Comparison of ENCODE assay signal across 8 cellular contexts in genomic region chr11:64809781-64810241, GRCh38. TPM values are rescaled to one million over a fixed set of nuclear protein-coding genes. Genes with fewer than 3 reads are reported as not detected.
DNase-seq lines count a peak whose midpoint lies in the region; ATAC-seq and TF ChIP-seq lines count a peak whose summit lies in the region.

No MANE protein-coding gene starts in this region.

- peaks cover 11% of the 10 kb centered on the region for H3K79me2 ChIP-seq in SK-N-SH (ENCODE audit: insufficient read depth)

- H3K27ac Mint-ChIP-seq in endodermal cell: peak overlapping the region; percentile 94

- intact Hi-C loops in aorta (cut with DNase I): no loop called here

- no peaks in the 10 kb centered on the region for H3K27me3 Mint-ChIP-seq in endodermal cell (ENCODE audit: insufficient read depth)

- peak overlapping the region; percentile 99 for H3K4me2 ChIP-seq in SK-N-SH

- peak overlapping the region; percentile 73 for H3K9ac ChIP-seq in SK-N-SH
- H3K9ac ChIP-seq in endodermal cell (ENCODE audit: extremely low read depth, low read length, poor library complexity, severe bottlenecking): no peak overlapping the region
- peak overlapping the region; percentile 49 for H3K9ac ChIP-seq in muscle layer of colon (ENCODE audit: low read length)

- WGBS in SK-N-SH (ENCODE audit: low lambda C conversion rate): 8% methylated on average over 20 of the region's 44 CpGs
- 2 to 10% methylated on average over 18 to 44 of the region's 44 CpGs for WGBS in endodermal cell (ENCODE audit: insufficient coverage in 1 of 2, insufficient read length in 1 of 2), 2 experiments
- WGBS in aorta, 2 donors: 2 to 3% methylated on average over 40 to 44 of the region's 44 CpGs

- TF ChIP-seq EP300 in SK-N-SH (IDR thresholded peaks at IDR 0.05; ENCODE audit: borderline replicate concordance in 1 of 2, low read depth in 1 of 2, low read length in 1 of 2): no peak

- ATAC-seq in GM18867 (IDR thresholded peaks at IDR 0.05; ENCODE audit: unreplicated experiment): peak; percentile 7
- peak; percentile 24 for ATAC-seq in aorta (ENCODE audit: low FRiP score)
- no peak for ATAC-seq in HG03108 (IDR thresholded peaks at IDR 0.05; ENCODE audit: unreplicated experiment)
- ATAC-seq in GM19035 (IDR thresholded peaks at IDR 0.05; ENCODE audit: unreplicated experiment): no peak

- CTCF ChIA-PET in AG04449 (lab: Yijun Ruan, JAX) (interaction anchor here (0.9 to 2.8 kb wide), 7 partner anchors 34 to 309 kb away, joined by 3 to 14 read pairs (median 4); partner anchors contain the start of genes ARL2 and CDC42BPG), SK-N-SH (lab: Yijun Ruan, JAX) (interaction anchor here (1.2 to 1.7 kb wide), 6 partner anchors 9 to 85 kb away, joined by 3 to 4 read pairs (median 4); partner anchors contain the start of gene CDC42BPG)

- peaks cover 21% of the 10 kb centered on the region for H3K36me3 Mint-ChIP-seq in endodermal cell (ENCODE audit: low read depth)

- H3K36me3 ChIP-seq in SK-N-SH (replicated peaks in 1 of 2; ENCODE audit: control insufficient read depth in 1 of 2, insufficient read depth in 2 of 2, low read length in 1 of 2): peaks cover 0 to 29% of the 10 kb centered on the region in 2 experiments
- peaks cover 23% of the 10 kb centered on the region for H3K36me3 ChIP-seq in endodermal cell (ENCODE audit: control insufficient read depth, insufficient read depth, low read length)
- peaks cover 10% of the 10 kb centered on the region for H3K36me3 ChIP-seq in muscle layer of colon (ENCODE audit: insufficient read depth, low read length)
- no peaks in the 10 kb centered on the region for H3K36me3 ChIP-seq in aorta (ENCODE audit: control insufficient read depth in 1 of 2, insufficient read depth in 2 of 2, low read length in 1 of 2)

- no peaks in the 10 kb centered on the region for H3K4me1 Mint-ChIP-seq in endodermal cell

- H4K20me1 ChIP-seq in SK-N-SH (ENCODE audit: insufficient read depth): no peaks in the 10 kb centered on the region

- TF ChIP-seq RAD21 in SK-N-SH (IDR thresholded peaks at IDR 0.05; ENCODE audit: low read length): no peak

- no peaks in the 10 kb centered on the region for H3K9me3 Mint-ChIP-seq in endodermal cell

- no peaks in the 10 kb centered on the region for H3K9me2 ChIP-seq in SK-N-SH

- H3K4me1 ChIP-seq in SK-N-SH (ENCODE audit: control insufficient read depth in 1 of 2, insufficient read depth in 2 of 2, low read depth in 1 of 2, low read length in 1 of 2) (peaks cover 8% of the 10 kb centered on the region in 2 experiments; a peak in 2 of 4 replicates), endodermal cell (ENCODE audit: control insufficient read depth, insufficient read depth, low read length) (peaks cover 5% of the 10 kb centered on the region), muscle layer of colon (ENCODE audit: insufficient read depth, low read length) (peaks cover 8% of the 10 kb centered on the region), aorta (ENCODE audit: control insufficient read depth in 1 of 2, insufficient read depth in 2 of 2, low read length in 2 of 2) (no peaks in the 10 kb centered on the region)

- peak overlapping the region; percentile 89 for H3K4me3 Mint-ChIP-seq in endodermal cell

- no peak for TF ChIP-seq CTCF in AG04449 (IDR thresholded peaks at IDR 0.05; ENCODE audit: insufficient read depth, low read length, missing control alignments)
- TF ChIP-seq CTCF in SK-N-SH (IDR thresholded peaks at IDR 0.05): no peak
- no peak for TF ChIP-seq CTCF in endodermal cell (conservative IDR thresholded peaks at IDR 0.05)

- peak overlapping the region; percentile 39 to 48; a peak in 2 of 4 replicates for H3K27ac ChIP-seq in SK-N-SH (ENCODE audit: low read depth in 2 of 2, low read length in 1 of 2)
- H3K27ac ChIP-seq in endodermal cell (ENCODE audit: low read depth, low read length): no peak overlapping the region
- peak overlapping the region; percentile 28 for H3K27ac ChIP-seq in muscle layer of colon (ENCODE audit: low read depth, low read length)
- H3K27ac ChIP-seq in aorta (ENCODE audit: low read depth in 1 of 2, low read length in 2 of 2): no peak overlapping the region

- H3F3A ChIP-seq in SK-N-SH (replicated peaks; ENCODE audit: insufficient read depth): peaks cover 4% of the 10 kb centered on the region

- H3K27me3 ChIP-seq in SK-N-SH (ENCODE audit: insufficient read depth) (no peaks in the 10 kb centered on the region), endodermal cell (ENCODE audit: control insufficient read depth, insufficient read depth, low read length, poor library complexity, severe bottlenecking) (no peaks in the 10 kb centered on the region), muscle layer of colon (ENCODE audit: control insufficient read depth in 1 of 2, insufficient read depth in 2 of 2, low read length in 2 of 2) (no peaks in the 10 kb centered on the region), aorta (ENCODE audit: control insufficient read depth in 1 of 2, insufficient read depth in 2 of 2, low read length in 1 of 2) (no peaks in the 10 kb centered on the region)

- no peak for DNase-seq in AG04449 (ENCODE audit: low read depth, low spot score)
- peak; percentile 81 for DNase-seq in SK-N-SH
- peak; percentile 89 for DNase-seq in endodermal cell
- no peak for DNase-seq in aorta

- H3K9me3 ChIP-seq in SK-N-SH (no peaks in the 10 kb centered on the region), endodermal cell (ENCODE audit: control insufficient read depth, low read length) (no peaks in the 10 kb centered on the region), muscle layer of colon (ENCODE audit: low read length) (no peaks in the 10 kb centered on the region), aorta (ENCODE audit: control insufficient read depth, low read length) (no peaks in the 10 kb centered on the region)

- H3K4me3 ChIP-seq in AG04449 (ENCODE audit: low read depth, low read length): peak overlapping the region; percentile 83
- peak overlapping the region; percentile 68 to 96 for H3K4me3 ChIP-seq in SK-N-SH (ENCODE audit: low read depth in 2 of 2, low read length in 1 of 2)
- H3K4me3 ChIP-seq in endodermal cell (ENCODE audit: low read length): peak overlapping the region; percentile 89
- H3K4me3 ChIP-seq in muscle layer of colon (ENCODE audit: low read depth in 1 of 2, low read length in 2 of 2): peak overlapping the region; percentile 77 to 97
- peak overlapping the region; percentile 63 to 86 for H3K4me3 ChIP-seq in aorta (ENCODE audit: low read length in 2 of 2)

- POLR2A ChIA-PET in AG04449 (lab: Yijun Ruan, JAX): interaction anchor here (0.7 to 1.6 kb wide), 2 partner anchors 68 to 203 kb away, joined by 4 to 5 read pairs; partner anchors contain the start of gene EHD1
- POLR2A ChIA-PET in SK-N-SH (lab: Yijun Ruan, JAX): interaction anchor here (0.5 to 0.8 kb wide), 2 partner anchors 13 to 200 kb away, joined by 3 to 5 read pairs; no protein-coding TSS in a partner anchor

- 0 out of 2 replicates have a peak overlapping the region, but pooled peaks have one; percentile 79 for H2AFZ ChIP-seq in SK-N-SH (ENCODE audit: low read depth)

TF ChIP-seq in SK-N-SH, 30 proteins besides CTCF, POLR2A, EP300 and RAD21 (continues in another document):
- TF ChIP-seq MAX (IDR thresholded peaks at IDR 0.05; ENCODE audit: low read depth) (no peak), SMC3 (IDR thresholded peaks at IDR 0.05; ENCODE audit: low read depth, low read length) (no peak)

RNA-seq across cellular contexts. Expression of gene MEN1, which starts 0.5 kb away (rescaled TPM):
- polyA plus RNA-seq in SK-N-SH (2012; rRNA removed): 40.7 and 52.9 TPM in 2 replicates
- 17.3 and 26.9 TPM in 2 replicates for polyA plus RNA-seq in SK-N-SH (2012; cell fraction: cytosol; rRNA removed)
- polyA plus RNA-seq in SK-N-SH (2012; cell fraction: nucleus; rRNA removed): 101 and 105 TPM in 2 replicates
- total RNA-seq in endodermal cell: 10 to 100 TPM; 44.5 to 48.7 TPM
- polyA plus RNA-seq in endodermal cell (2013, experiment 1 of 2): 48.7 TPM
- polyA plus RNA-seq in endodermal cell (2013, experiment 2 of 2): 44.3 TPM
- total RNA-seq in aorta: 10 to 100 TPM; 14.5 to 18.0 TPM
- polyA plus RNA-seq in aorta: 10 to 100 TPM in 1 of 2 donors, 1 to 10 TPM in 1; 9.1 to 18.8 TPM

RNA-seq across cellular contexts. Expression of gene MAP4K2, which starts 6.8 kb away (rescaled TPM):
- 17.4 and 20.0 TPM in 2 replicates for polyA plus RNA-seq in SK-N-SH (2012; rRNA removed)
- 6.5 and 10.8 TPM in 2 replicates for polyA plus RNA-seq in SK-N-SH (2012; cell fraction: cytosol; rRNA removed)
- polyA plus RNA-seq in SK-N-SH (2012; cell fraction: nucleus; rRNA removed): 52.1 and 63.7 TPM in 2 replicates
- total RNA-seq in endodermal cell: 10 to 100 TPM; 24.7 to 32.4 TPM
- 20.7 TPM for polyA plus RNA-seq in endodermal cell (2013, experiment 1 of 2)
- 18.3 TPM for polyA plus RNA-seq in endodermal cell (2013, experiment 2 of 2)
- 10 to 100 TPM; 10.7 to 11.5 TPM for total RNA-seq in aorta
- polyA plus RNA-seq in aorta: 10 to 100 TPM in 1 of 2 donors, 1 to 10 TPM in 1; 5.4 to 29.6 TPM

RNA-seq across cellular contexts. Expression of gene SF1, which starts 31.5 kb away (rescaled TPM):
- polyA plus RNA-seq in SK-N-SH (2012; rRNA removed) (59.4 and 66.3 TPM in 2 replicates), aorta (100 to 1,000 TPM in 1 of 2 donors, 10 to 100 TPM in 1; 46.6 to 136 TPM)
- polyA plus RNA-seq in SK-N-SH (2012; cell fraction: cytosol; rRNA removed): 60.8 and 62.6 TPM in 2 replicates
- 316 TPM in 2 replicates for polyA plus RNA-seq in SK-N-SH (2012; cell fraction: nucleus; rRNA removed)
- total RNA-seq in endodermal cell (100 to 1,000 TPM; 331 to 399 TPM), aorta (100 to 1,000 TPM; 267 to 322 TPM)
- 250 TPM for polyA plus RNA-seq in endodermal cell (2013, experiment 1 of 2)
- 216 TPM for polyA plus RNA-seq in endodermal cell (2013, experiment 2 of 2)

RNA-seq across cellular contexts. Expression of gene CDC42BPG, which starts 34.6 kb away (rescaled TPM):
- polyA plus RNA-seq in SK-N-SH (2012; rRNA removed) (0.33 and 0.42 TPM in 2 replicates), aorta (1 to 10 TPM in 1 of 2 donors, under 1 TPM in 1; 0.56 to 6.0 TPM)
- 0.15 and 0.25 TPM in 2 replicates for polyA plus RNA-seq in SK-N-SH (2012; cell fraction: cytosol; rRNA removed)
- polyA plus RNA-seq in SK-N-SH (2012; cell fraction: nucleus; rRNA removed): 1.00 and 1.3 TPM in 2 replicates
- total RNA-seq in endodermal cell (10 to 100 TPM; 11.1 to 12.6 TPM), aorta (1 to 10 TPM in 1 of 2 donors, under 1 TPM in 1; 0.29 to 1.2 TPM)
- polyA plus RNA-seq in endodermal cell (2013, experiment 1 of 2): 2.0 TPM
- 1.7 TPM for polyA plus RNA-seq in endodermal cell (2013, experiment 2 of 2)

RNA-seq across cellular contexts. Expression of gene PYGM, which starts 50.0 kb away (rescaled TPM):
- 0.08 TPM in 2 replicates for polyA plus RNA-seq in SK-N-SH (2012; rRNA removed)
- 0.03 and 0.05 TPM in 2 replicates for polyA plus RNA-seq in SK-N-SH (2012; cell fraction: cytosol; rRNA removed)
- polyA plus RNA-seq in SK-N-SH (2012; cell fraction: nucleus; rRNA removed): 0.21 and 0.23 TPM in 2 replicates
- 1 to 10 TPM; 1.1 to 1.2 TPM for total RNA-seq in endodermal cell
- polyA plus RNA-seq in endodermal cell (2013, experiment 1 of 2): 2.0 TPM
- 1.3 TPM for polyA plus RNA-seq in endodermal cell (2013, experiment 2 of 2)
- total RNA-seq in aorta: 10 to 100 TPM; 11.5 to 12.9 TPM
- 10 to 100 TPM in 1 of 2 donors, 1 to 10 TPM in 1; 1.9 to 12.5 TPM for polyA plus RNA-seq in aorta

Comparison
In these comparisons a context has a peak if more than half of its experiments do, and no peak if none do; other contexts are left out.
1. DNase-seq: peak in SK-N-SH (single experiment) and endodermal cell (single experiment); none in AG04449 (single experiment) and aorta (0 of 2).
2. ATAC-seq: peak in GM18867 (single experiment) and aorta (single experiment); none in HG03108 (single experiment) and GM19035 (single experiment).
3. H3K27ac ChIP-seq: peak in SK-N-SH (2 of 2) and muscle layer of colon (single experiment); none in endodermal cell (single experiment) and aorta (0 of 2).
4. Peak in every context shown above with its lines, with median percentiles within 50 percentile points of each other: H3K4me3 ChIP-seq.